ENCODE assay signal across 28 cellular contexts in the genomic region with DNA sequence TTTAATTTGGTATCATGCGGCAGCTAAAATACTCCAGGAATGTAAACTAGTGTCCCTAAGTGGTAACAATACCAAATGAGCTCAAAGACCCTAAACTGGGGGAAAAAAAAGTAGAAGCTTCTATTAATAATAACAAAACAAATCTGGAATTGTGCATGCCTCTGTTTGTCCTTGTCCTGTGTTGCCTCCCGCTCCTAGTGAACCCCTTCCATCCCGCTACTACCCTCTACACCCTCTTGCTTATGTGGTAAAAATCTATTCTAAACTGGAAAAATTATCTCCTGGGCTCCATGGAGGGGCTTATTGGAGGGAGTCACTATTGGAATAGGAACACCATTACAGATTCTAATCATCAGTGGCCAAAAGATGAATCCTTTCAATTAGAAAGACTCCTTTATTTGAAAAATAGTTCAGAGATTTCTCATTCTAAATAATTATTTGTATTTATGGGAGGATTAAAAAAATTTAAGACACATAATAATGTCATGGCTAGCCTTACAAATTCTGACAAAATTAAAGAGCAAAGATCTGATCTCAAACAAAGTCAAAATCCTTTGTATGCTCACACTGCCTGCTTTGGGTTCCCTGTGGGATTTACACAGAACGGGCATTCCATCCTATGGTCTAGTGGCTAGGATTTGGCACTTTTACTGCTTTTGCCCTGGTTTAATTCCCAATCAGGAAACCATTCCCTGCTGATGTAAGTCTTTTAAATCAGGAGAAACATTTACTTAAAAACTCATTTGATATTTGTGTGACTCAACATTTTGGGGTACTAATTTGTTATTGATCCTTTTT.
"Had no signal": no experiment of that assay in that cellular context is flagged by ENCODE, and none has a peak within 500 bp of the region (broad histone marks: within the 10 kb centered on the region; RNA-seq: fewer than 3 reads in every experiment).

No MANE protein-coding gene starts in this region.

- H3K27me3 ChIP-seq: ascending aorta, brain microvascular endothelial cell, esophagus muscularis mucosa, foreskin keratinocyte, gastrocnemius medialis, heart left ventricle had no signal

- H3K27ac Mint-ChIP-seq: activated CD4-positive, alpha-beta memory T cell treated with anti-CD3 and anti-CD28 coated beads, Interleukin-2, amount 10 ng/mL, durations not matched to agents 7 days and 5 days; activated CD4-positive, alpha-beta T cell treated with anti-CD3 and anti-CD28 coated beads for 36 hours; activated CD4-positive, alpha-beta T cell treated with anti-CD3 and anti-CD28 coated beads, Interleukin-2, amount 10 ng/mL, durations not matched to agents 24 days and 14 days; activated naive CD4-positive, alpha-beta T cell treated with anti-CD3 and anti-CD28 coated beads, Interleukin-2, amount 10 ng/mL, durations not matched to agents 7 days and 5 days; activated naive CD4-positive, alpha-beta T cell treated with anti-CD3 and anti-CD28 coated beads, Interleukin-2, amount 50 U/mL, for 72 hours; activated naive CD8-positive, alpha-beta T cell treated with anti-CD3 and anti-CD28 coated beads, Interleukin-2, amount 10 ng/mL, durations not matched to agents 7 days and 5 days; activated T-cell treated with anti-CD3 and anti-CD28 coated beads, Interleukin-2, amount 50 U/mL, for 24 hours; activated T-cell treated with anti-CD3 and anti-CD28 coated beads, Interleukin-2, amount 50 U/mL, for 72 hours; effector memory CD8-positive, alpha-beta T cell; T-helper 1 cell treated with Interleukin-12 subunit alpha and Interleukin-12 subunit beta and Interleukin-4 antibody, amounts not matched to agents 30 μg/mL and 1 μg/mL, for 36 hours had no signal

- H3K27ac ChIP-seq: ascending aorta, brain microvascular endothelial cell, esophagus muscularis mucosa, foreskin keratinocyte, gastrocnemius medialis, heart left ventricle had no signal

- H3K4me3 ChIP-seq: ascending aorta, esophagus muscularis mucosa, gastrocnemius medialis, heart left ventricle had no signal

- H3K4me1 Mint-ChIP-seq: activated CD4-positive, alpha-beta T cell treated with anti-CD3 and anti-CD28 coated beads for 36 hours; activated CD4-positive, alpha-beta T cell treated with anti-CD3 and anti-CD28 coated beads, Interleukin-2, amount 10 ng/mL, durations not matched to agents 24 days and 14 days had no signal

- H3K4me3 Mint-ChIP-seq: activated CD4-positive, alpha-beta memory T cell treated with anti-CD3 and anti-CD28 coated beads, Interleukin-2, amount 10 ng/mL, durations not matched to agents 7 days and 5 days; activated CD4-positive, alpha-beta T cell treated with anti-CD3 and anti-CD28 coated beads for 36 hours; activated CD4-positive, alpha-beta T cell treated with anti-CD3 and anti-CD28 coated beads, Interleukin-2, amount 10 ng/mL, durations not matched to agents 24 days and 14 days; activated naive CD4-positive, alpha-beta T cell treated with anti-CD3 and anti-CD28 coated beads, Interleukin-2, amount 10 ng/mL, durations not matched to agents 7 days and 5 days; activated naive CD8-positive, alpha-beta T cell treated with anti-CD3 and anti-CD28 coated beads, Interleukin-2, amount 10 ng/mL, durations not matched to agents 7 days and 5 days; activated T-cell treated with anti-CD3 and anti-CD28 coated beads, Interleukin-2, amount 50 U/mL, for 24 hours; activated T-cell treated with anti-CD3 and anti-CD28 coated beads, Interleukin-2, amount 50 U/mL, for 72 hours; central memory CD8-positive, alpha-beta T cell; effector memory CD8-positive, alpha-beta T cell; T-helper 1 cell treated with Interleukin-12 subunit alpha and Interleukin-12 subunit beta and Interleukin-4 antibody, amounts not matched to agents 30 μg/mL and 1 μg/mL, for 36 hours had no signal

- H3K27me3 Mint-ChIP-seq: activated CD4-positive, alpha-beta memory T cell treated with anti-CD3 and anti-CD28 coated beads, Interleukin-2, amount 10 ng/mL, durations not matched to agents 7 days and 5 days; activated CD4-positive, alpha-beta T cell treated with anti-CD3 and anti-CD28 coated beads for 36 hours; activated CD4-positive, alpha-beta T cell treated with anti-CD3 and anti-CD28 coated beads, Interleukin-2, amount 10 ng/mL, durations not matched to agents 24 days and 14 days; activated naive CD4-positive, alpha-beta T cell treated with anti-CD3 and anti-CD28 coated beads, Interleukin-2, amount 10 ng/mL, durations not matched to agents 7 days and 5 days; central memory CD8-positive, alpha-beta T cell had no signal

- H3K9me3 ChIP-seq: gastrocnemius medialis had no signal

- H3K36me3 Mint-ChIP-seq: activated naive CD4-positive, alpha-beta T cell treated with anti-CD3 and anti-CD28 coated beads, Interleukin-2, amount 10 ng/mL, durations not matched to agents 7 days and 5 days; activated naive CD4-positive, alpha-beta T cell treated with anti-CD3 and anti-CD28 coated beads, Interleukin-2, amount 50 U/mL, for 72 hours; activated naive CD8-positive, alpha-beta T cell treated with anti-CD3 and anti-CD28 coated beads, Interleukin-2, amount 10 ng/mL, durations not matched to agents 7 days and 5 days had no signal

- DNase-seq: activated CD4-positive, alpha-beta memory T cell treated with anti-CD3 and anti-CD28 coated beads, Interleukin-2, amount 10 ng/mL, durations not matched to agents 7 days and 5 days; activated CD4-positive, alpha-beta T cell treated with anti-CD3 and anti-CD28 coated beads for 36 hours; activated CD4-positive, alpha-beta T cell treated with anti-CD3 and anti-CD28 coated beads, Interleukin-2, amount 10 ng/mL, durations not matched to agents 24 days and 14 days; activated CD4-positive, CD25-positive, alpha-beta regulatory T cell; activated CD4-positive, CD25-positive, alpha-beta regulatory T cell treated with anti-CD3 and anti-CD28 coated beads, Interleukin-2, amount 50 U/mL, for 72 hours; activated CD8-positive, alpha-beta memory T cell treated with anti-CD3 and anti-CD28 coated beads, Interleukin-2, amount 50 U/mL, for 48 hours; activated gamma-delta T cell; activated naive CD4-positive, alpha-beta T cell; activated naive CD4-positive, alpha-beta T cell treated with anti-CD3 and anti-CD28 coated beads, Interleukin-2, amount 10 ng/mL, durations not matched to agents 7 days and 5 days; activated naive CD8-positive, alpha-beta T cell treated with anti-CD3 and anti-CD28 coated beads, Interleukin-2, amount 10 ng/mL, durations not matched to agents 7 days and 5 days; activated T-cell treated with anti-CD3 and anti-CD28 coated beads for 4 hours; activated T-cell treated with anti-CD3 and anti-CD28 coated beads, Interleukin-2, amount 50 U/mL, for 24 hours; activated T-cell treated with anti-CD3 and anti-CD28 coated beads, Interleukin-2, amount 50 U/mL, for 72 hours; brain microvascular endothelial cell; cortex of kidney; dermis blood vessel endothelial cell; effector CD4-positive, alpha-beta T cell; effector memory CD8-positive, alpha-beta T cell; foreskin keratinocyte; gastrocnemius medialis; glutamatergic neuron; heart left ventricle; T1000 had no signal

- H3K36me3 ChIP-seq: ascending aorta, brain microvascular endothelial cell, esophagus muscularis mucosa, gastrocnemius medialis, heart left ventricle had no signal

- H3K4me1 ChIP-seq: ascending aorta, esophagus muscularis mucosa, foreskin keratinocyte, gastrocnemius medialis, heart left ventricle had no signal

- ATAC-seq: activated CD4-positive, alpha-beta T cell treated with anti-CD3 and anti-CD28 coated beads for 36 hours; activated naive CD4-positive, alpha-beta T cell treated with anti-CD3 and anti-CD28 coated beads, Interleukin-2, amount 50 U/mL, for 72 hours; activated T-cell treated with anti-CD3 and anti-CD28 coated beads, Interleukin-2, amount 50 U/mL, for 72 hours; effector memory CD8-positive, alpha-beta T cell; foreskin keratinocyte; gastrocnemius medialis; heart left ventricle had no signal

- H3K9me3 Mint-ChIP-seq: activated CD4-positive, alpha-beta memory T cell treated with anti-CD3 and anti-CD28 coated beads, Interleukin-2, amount 10 ng/mL, durations not matched to agents 7 days and 5 days; activated naive CD4-positive, alpha-beta T cell treated with anti-CD3 and anti-CD28 coated beads, Interleukin-2, amount 10 ng/mL, durations not matched to agents 7 days and 5 days; activated naive CD4-positive, alpha-beta T cell treated with anti-CD3 and anti-CD28 coated beads, Interleukin-2, amount 50 U/mL, for 72 hours; central memory CD8-positive, alpha-beta T cell; effector memory CD8-positive, alpha-beta T cell had no signal
